In genomic region chrX:73647212-73647611, GRCh38 we compare ENCODE assay signal across 36 cellular contexts.
DNase-seq lines count a peak whose midpoint lies in the region; ATAC-seq and TF ChIP-seq lines count a peak whose summit lies in the region.
"Had no signal": no experiment of that assay in that cellular context is flagged by ENCODE, and none has a peak within 500 bp of the region (broad histone marks: within the 10 kb centered on the region; RNA-seq: fewer than 3 reads in every experiment).

No MANE protein-coding gene starts in this region.

- H3K4me3 ChIP-seq in GM12865 (ENCODE audit: low read depth, low read length) (no peak overlapping the region), WERI-Rb-1 (ENCODE audit: low read depth, low read length) (no peak overlapping the region)
- H3K4me3 ChIP-seq: esophagus muscularis mucosa, upper lobe of left lung had no signal

- H3K36me3 ChIP-seq in WERI-Rb-1 = no peaks in the 10 kb centered on the region
- H3K36me3 ChIP-seq: esophagus muscularis mucosa, upper lobe of left lung had no signal

- ATAC-seq in GM19395 (IDR thresholded peaks at IDR 0.05; ENCODE audit: unreplicated experiment) = peak; percentile 43
- peak; percentile 76 for ATAC-seq in HG02623 (IDR thresholded peaks at IDR 0.05; ENCODE audit: unreplicated experiment)
- ATAC-seq in HG03354 (IDR thresholded peaks at IDR 0.05; ENCODE audit: poor library complexity, severe bottlenecking, unreplicated experiment) = peak; percentile 60
- ATAC-seq: activated CD8-positive, alpha-beta memory T cell treated with anti-CD3 and anti-CD28 coated beads, Interleukin-2, amount 10 ng/mL, durations not matched to agents 7 days and 5 days; left lobe of liver had no signal

- no peaks in the 10 kb centered on the region for H3K9me3 ChIP-seq in WERI-Rb-1 (ENCODE audit: severe bottlenecking)

- no peaks in the 10 kb centered on the region for H3K4me1 Mint-ChIP-seq in glutamatergic neuron (ENCODE audit: low read depth, unreplicated experiment)
- H3K4me1 Mint-ChIP-seq: activated CD4-positive, alpha-beta T cell treated with anti-CD3 and anti-CD28 coated beads, Interleukin-2, amount 10 ng/mL, durations not matched to agents 24 days and 14 days; activated CD8-positive, alpha-beta memory T cell treated with anti-CD3 and anti-CD28 coated beads, Interleukin-2, amount 10 ng/mL, durations not matched to agents 7 days and 5 days; activated naive CD4-positive, alpha-beta T cell treated with anti-CD3 and anti-CD28 coated beads, Interleukin-2, amount 10 ng/mL, durations not matched to agents 7 days and 5 days; endodermal cell; immature natural killer cell; naive B cell had no signal

- no peak overlapping the region for H3K4me3 Mint-ChIP-seq in glutamatergic neuron (ENCODE audit: unreplicated experiment)
- H3K4me3 Mint-ChIP-seq: activated CD4-positive, alpha-beta T cell treated with anti-CD3 and anti-CD28 coated beads, Interleukin-2, amount 10 ng/mL, durations not matched to agents 24 days and 14 days; activated CD8-positive, alpha-beta memory T cell treated with anti-CD3 and anti-CD28 coated beads, Interleukin-2, amount 10 ng/mL, durations not matched to agents 7 days and 5 days; activated naive CD4-positive, alpha-beta T cell treated with anti-CD3 and anti-CD28 coated beads, Interleukin-2, amount 10 ng/mL, durations not matched to agents 7 days and 5 days; endodermal cell; IgD-negative memory B cell; immature natural killer cell; naive B cell had no signal

- H3K27me3 Mint-ChIP-seq in glutamatergic neuron (ENCODE audit: unreplicated experiment) = peaks cover 1% of the 10 kb centered on the region
- H3K27me3 Mint-ChIP-seq: activated CD4-positive, alpha-beta T cell treated with anti-CD3 and anti-CD28 coated beads, Interleukin-2, amount 10 ng/mL, durations not matched to agents 24 days and 14 days; activated CD8-positive, alpha-beta memory T cell treated with anti-CD3 and anti-CD28 coated beads, Interleukin-2, amount 10 ng/mL, durations not matched to agents 7 days and 5 days; activated naive CD4-positive, alpha-beta T cell treated with anti-CD3 and anti-CD28 coated beads, Interleukin-2, amount 10 ng/mL, durations not matched to agents 7 days and 5 days; IgD-negative memory B cell; naive B cell had no signal

- H3K27ac Mint-ChIP-seq in glutamatergic neuron (ENCODE audit: unreplicated experiment) = no peak overlapping the region
- H3K27ac Mint-ChIP-seq: activated CD4-positive, alpha-beta T cell treated with anti-CD3 and anti-CD28 coated beads, Interleukin-2, amount 10 ng/mL, durations not matched to agents 24 days and 14 days; activated CD8-positive, alpha-beta memory T cell treated with anti-CD3 and anti-CD28 coated beads, Interleukin-2, amount 10 ng/mL, durations not matched to agents 7 days and 5 days; activated naive CD4-positive, alpha-beta T cell treated with anti-CD3 and anti-CD28 coated beads, Interleukin-2, amount 10 ng/mL, durations not matched to agents 7 days and 5 days; endodermal cell; IgD-negative memory B cell; immature natural killer cell; naive B cell had no signal

- peaks cover 3% of the 10 kb centered on the region for H3K9me3 Mint-ChIP-seq in glutamatergic neuron (ENCODE audit: unreplicated experiment)
- H3K9me3 Mint-ChIP-seq: activated CD4-positive, alpha-beta T cell treated with anti-CD3 and anti-CD28 coated beads, Interleukin-2, amount 10 ng/mL, durations not matched to agents 24 days and 14 days had no signal

- H3K27me3 ChIP-seq in WERI-Rb-1 (ENCODE audit: insufficient read depth, low read depth, severe bottlenecking) = no peaks in the 10 kb centered on the region
- H3K27me3 ChIP-seq: esophagus muscularis mucosa, upper lobe of left lung had no signal

- H3K36me3 Mint-ChIP-seq in glutamatergic neuron (ENCODE audit: unreplicated experiment) = peaks cover 12% of the 10 kb centered on the region

- TF ChIP-seq CTCF in GM12865 (IDR thresholded peaks at IDR 0.05; ENCODE audit: insufficient read depth, low read depth, low read length, missing control alignments) (no peak), glutamatergic neuron (IDR thresholded peaks at IDR 0.05; ENCODE audit: partially characterized antibody, unreplicated experiment) (no peak), WERI-Rb-1 (IDR thresholded peaks at IDR 0.05; ENCODE audit: low read depth, low read length) (no peak)

- DNase-seq in GM12865 (ENCODE audit: low read depth) = peak; percentile 34
- no peak for DNase-seq in NCI-H2171 treated with DMSO at 0.1 percent for 48 hours (lab: John Stamatoyannopoulos, UW)
- DNase-seq in SW 1271 (lab: John Stamatoyannopoulos, UW) = no peak
- no peak for DNase-seq in glutamatergic neuron
- no peak for DNase-seq in WERI-Rb-1
- DNase-seq: activated CD4-positive, alpha-beta T cell treated with anti-CD3 and anti-CD28 coated beads, Interleukin-2, amount 10 ng/mL, durations not matched to agents 24 days and 14 days; activated CD8-positive, alpha-beta memory T cell treated with anti-CD3 and anti-CD28 coated beads, Interleukin-2, amount 10 ng/mL, durations not matched to agents 7 days and 5 days; activated naive CD4-positive, alpha-beta T cell treated with anti-CD3 and anti-CD28 coated beads, Interleukin-2, amount 10 ng/mL, durations not matched to agents 7 days and 5 days; AML-193; amygdala; cortex of kidney; DMS53; endodermal cell; foreskin melanocyte; hippocampal formation; immature natural killer cell; mesendoderm; naive B cell; NCI-H1105; NCI-H2029; NCI-H345; NCI-H748 treated with DMSO at 0.1 percent for 48 hours; SK-N-SH; small intestine; stimulated activated CD4-positive, alpha-beta T cell treated with anti-CD3 and anti-CD28 coated beads, Interleukin-2, amount 100 ng/mL, for 24 hours; substantia nigra; T-helper 2 cell; upper lobe of left lung had no signal

- no peak overlapping the region for H3K27ac ChIP-seq in WERI-Rb-1
- H3K27ac ChIP-seq: esophagus muscularis mucosa, RWPE1, upper lobe of left lung, VCaP had no signal
